Comparison of ENCODE assay signal across 10 cellular contexts in genomic region chr3:50241163-50241562, GRCh38. TPM values are rescaled to one million over a fixed set of nuclear protein-coding genes. Genes with fewer than 3 reads are reported as not detected.
A peak's percentile ranks its signal among the peaks of the same experiment; 100 is the strongest.
DNase-seq lines count a peak whose midpoint lies in the region; ATAC-seq and TF ChIP-seq lines count a peak whose summit lies in the region.
"Had no signal": no experiment of that assay in that cellular context is flagged by ENCODE, and none has a peak within 500 bp of the region (broad histone marks: within the 10 kb centered on the region; RNA-seq: fewer than 3 reads in every experiment).

No MANE protein-coding gene starts in this region.

- no peaks in the 10 kb centered on the region for H3K36me3 ChIP-seq in cardiac muscle cell
- peaks cover 0 to 5% of the 10 kb centered on the region in 2 donors for H3K36me3 ChIP-seq in lung (ENCODE audit: control insufficient read depth in 2 of 2, insufficient read depth in 2 of 2, low read length in 2 of 2)
- H3K36me3 ChIP-seq in transverse colon = no peaks in the 10 kb centered on the region

- H3K4me3 ChIP-seq in cardiac muscle cell (no peak overlapping the region), lung (no peak overlapping the region), transverse colon (no peak overlapping the region)
- H3K4me3 ChIP-seq: mucosa of descending colon, SJSA1 had no signal

- intact Hi-C loops in Right ventricle myocardium superior (cut with DNase I) = no loop called here
- intact Hi-C loops in transverse colon (cut with DNase I; ENCODE audit: low total_unique reads) = no loop called here

- H3K4me1 ChIP-seq in cardiac muscle cell (ENCODE audit: low read depth) (peaks cover 20% of the 10 kb centered on the region), lung (ENCODE audit: control insufficient read depth in 2 of 2, insufficient read depth in 2 of 2, low read length in 2 of 2) (peaks cover 7 to 48% of the 10 kb centered on the region in 2 donors), transverse colon (peaks cover 47 to 87% (median 72%) of the 10 kb centered on the region in 4 donors)

- peak in 1 of 2 donors; percentile 71 for DNase-seq in cardiac muscle cell (ENCODE audit: low read depth in 1 of 2, low spot score in 1 of 2)
- no peak for DNase-seq in Right ventricle myocardium superior
- no peak for DNase-seq in lung (ENCODE audit: low spot score)
- DNase-seq in transverse colon = no peak
- no peak for DNase-seq in NOMO-1 (lab: John Stamatoyannopoulos, UW; ENCODE audit: unreplicated experiment in 2 of 2)
- DNase-seq in GM20000 (ENCODE audit: low spot score) = no peak
- DNase-seq: mucosa of descending colon had no signal

- TF ChIP-seq POLR2A in transverse colon (IDR thresholded peaks at IDR 0.05) = no peak

- TF ChIP-seq EP300 in transverse colon (IDR thresholded peaks at IDR 0.05; ENCODE audit: low read depth) = no peak

- 62 to 68% (median 66%) methylated on average over 4 of the region's 4 CpGs for WGBS in adipose tissue, 3 donors
- WGBS in lung, 2 donors = 62 to 79% methylated on average over 4 of the region's 4 CpGs
- 84% methylated on average over 4 of the region's 4 CpGs; no CpG with 5 or more reads in 1 of the 2 donors for WGBS in transverse colon (ENCODE audit: low coverage in 1 of 2), 2 donors

- in situ Hi-C loops in transverse colon (cut with MboI; ENCODE audit: low pct_ligation_motif_present in 1 of 4, low pct_unique_long_range_greater_than_20kb in 1 of 4, low sequenced_read_pairs in 3 of 4) = no loop called here

- no peaks in the 10 kb centered on the region for H3K27me3 ChIP-seq in cardiac muscle cell
- H3K27me3 ChIP-seq in lung (ENCODE audit: control insufficient read depth, insufficient read depth) = no peaks in the 10 kb centered on the region
- no peaks in the 10 kb centered on the region for H3K27me3 ChIP-seq in transverse colon
- H3K27me3 ChIP-seq: SJSA1 had no signal

- H3K9me3 ChIP-seq in cardiac muscle cell (ENCODE audit: low read depth) (no peaks in the 10 kb centered on the region), lung (ENCODE audit: control insufficient read depth in 2 of 2, insufficient read depth in 1 of 2, low read length in 1 of 2) (no peaks in the 10 kb centered on the region), transverse colon (no peaks in the 10 kb centered on the region)
- H3K9me3 ChIP-seq: mucosa of descending colon, SJSA1 had no signal

- ATAC-seq in Right ventricle myocardium superior (ENCODE audit: poor library complexity) = no peak
- no peak for ATAC-seq in lung (ENCODE audit: insufficient read depth, low FRiP score)
- ATAC-seq in GM21528 (IDR thresholded peaks at IDR 0.05; ENCODE audit: low FRiP score, unreplicated experiment) = no peak
- ATAC-seq: mucosa of descending colon had no signal

- H3K27ac ChIP-seq in cardiac muscle cell (peak overlapping the region; percentile 57), adipose tissue (ENCODE audit: low read depth, low read length) (peak overlapping the region; percentile 28), lung (ENCODE audit: low read depth in 1 of 2, low read length in 1 of 2) (peak overlapping the region; percentile 84 to 95), transverse colon (peak overlapping the region; percentile 20 to 91 (median 78))
- H3K27ac ChIP-seq: SJSA1 had no signal

- TF ChIP-seq CTCF in cardiac muscle cell (IDR thresholded peaks at IDR 0.05; ENCODE audit: low read depth, low read length) = no peak
- no peak for TF ChIP-seq CTCF in lung (IDR thresholded peaks at IDR 0.05; ENCODE audit: control extremely low read depth, extremely low read depth)
- no peak for TF ChIP-seq CTCF in transverse colon (IDR thresholded peaks at IDR 0.05)
- TF ChIP-seq CTCF in GM20000 (IDR thresholded peaks at IDR 0.05; ENCODE audit: extremely low read depth, missing control alignments) = no peak

RNA-seq across cellular contexts. Expression of gene GNAI2, which starts 5.2 kb away (rescaled TPM):
- total RNA-seq in cardiac muscle cell (160 and 179 TPM in 2 replicates), Right ventricle myocardium superior (126 TPM), lung (100 to 1,000 TPM; 224 to 332 TPM), transverse colon (100 to 1,000 TPM in 1 of 4 donors, 10 to 100 TPM in 3; 69.6 to 322 (median 74.8) TPM)
- polyA plus RNA-seq in cardiac muscle cell (255 and 285 TPM in 2 replicates), adipose tissue (100 to 1,000 TPM in 2 of 3 donors, 10 to 100 TPM in 1; 53.4 to 242 (median 211) TPM), lung (100 to 1,000 TPM; 217 to 364 TPM)

RNA-seq across cellular contexts. Expression of gene SEMA3B, which starts 27.8 kb away (rescaled TPM):
- total RNA-seq in cardiac muscle cell (16.7 and 25.9 TPM in 2 replicates), Right ventricle myocardium superior (19.9 TPM), lung (10 to 100 TPM; 47.9 to 95.7 TPM), transverse colon (100 to 1,000 TPM in 2 of 4 donors, 10 to 100 TPM in 2; 59.5 to 423 (median 122) TPM)
- polyA plus RNA-seq in cardiac muscle cell (20.6 and 23.1 TPM in 2 replicates), adipose tissue (10 to 100 TPM; 17.9 to 29.2 (median 21.1) TPM), lung (10 to 100 TPM; 39.6 to 75.6 TPM)

RNA-seq across cellular contexts. Expression of gene SLC38A3, which starts 36.1 kb away (rescaled TPM):
- 9.5 and 14.7 TPM in 2 replicates for total RNA-seq in cardiac muscle cell
- 13.4 and 18.5 TPM in 2 replicates for polyA plus RNA-seq in cardiac muscle cell
- 10.6 TPM for total RNA-seq in Right ventricle myocardium superior
- 10 to 100 TPM in 1 of 3 donors, under 1 TPM in 1, not detected in 1; 0.34 to 22.0 TPM for polyA plus RNA-seq in adipose tissue
- total RNA-seq in lung = 1 to 10 TPM in 1 of 2 donors, under 1 TPM in 1; 0.43 to 4.3 TPM
- polyA plus RNA-seq in lung = under 1 TPM; 0.08 to 0.24 TPM
- not detected for total RNA-seq in transverse colon
- total RNA-seq: SJSA1 had no signal

RNA-seq across cellular contexts. Expression of gene LSMEM2, which starts 37.7 kb away (rescaled TPM):
- total RNA-seq in cardiac muscle cell (26.4 and 29.2 TPM in 2 replicates), Right ventricle myocardium superior (29.6 TPM), lung (under 1 TPM in 1 of 2 donors, not detected in 1; 0.12 TPM), transverse colon (not detected)
- polyA plus RNA-seq in cardiac muscle cell (16.4 and 18.1 TPM in 2 replicates), adipose tissue (under 1 TPM in 2 of 3 donors, not detected in 1; 0.15 TPM), lung (under 1 TPM; 0.10 to 0.49 TPM)
- total RNA-seq: SJSA1 had no signal

RNA-seq across cellular contexts. Expression of gene GNAT1, which starts 49.8 kb away (rescaled TPM):
- total RNA-seq in cardiac muscle cell (not detected in 2 replicates), Right ventricle myocardium superior (not detected), lung (not detected), transverse colon (not detected)
- polyA plus RNA-seq in cardiac muscle cell (not detected in 2 replicates), adipose tissue (under 1 TPM in 1 of 3 donors, not detected in 2; 0.13 TPM), lung (under 1 TPM; 0.05 to 0.16 TPM)
- total RNA-seq: mucosa of descending colon, SJSA1 had no signal

Comparison
In these comparisons a context has a peak if more than half of its experiments do, and no peak if none do; other contexts are left out.
1. H3K27ac ChIP-seq: peak in every context shown above with its lines; median percentile 90 in lung; 78 in transverse colon; 57 in cardiac muscle cell; 28 in adipose tissue.